Comparison of ENCODE assay signal across 20 cellular contexts in genomic region chr11:128029219-128029722, GRCh38.
A peak's percentile ranks its signal among the peaks of the same experiment; 100 is the strongest.
DNase-seq lines count a peak whose midpoint lies in the region; ATAC-seq and TF ChIP-seq lines count a peak whose summit lies in the region.
"Had no signal": no experiment of that assay in that cellular context is flagged by ENCODE, and none has a peak within 500 bp of the region (broad histone marks: within the 10 kb centered on the region; RNA-seq: fewer than 3 reads in every experiment).

No MANE protein-coding gene starts in this region.

- H4K5ac ChIP-seq in IMR-90 (ENCODE audit: low read depth, low read length), result peak overlapping the region; percentile 19; the same call in 1 of the 2 replicates

- DNase-seq in AG10803 (ENCODE audit: low read depth) (peak; percentile 34), IMR-90 (no peak), RWPE2 (ENCODE audit: low spot score) (no peak), left lobe of liver (ENCODE audit: low spot score) (peak; percentile 89), NCI-H526 (lab: John Stamatoyannopoulos, UW) (no peak), esophagus squamous epithelium (lab: John Stamatoyannopoulos, UW) (no peak), amniotic stem cell (lab: John Stamatoyannopoulos, UW) (no peak)
- DNase-seq: activated CD4-positive, alpha-beta T cell treated with anti-CD3 and anti-CD28 coated beads, Interleukin-2, amount 50 U/mL, for 1 hour; activated naive CD4-positive, alpha-beta T cell treated with anti-CD3 and anti-CD28 coated beads, Interleukin-2, amount 50 U/mL, for 16 hours; anterior cingulate cortex; central memory CD4-positive, alpha-beta T cell; left colon; naive thymus-derived CD4-positive, alpha-beta T cell; NCI-H1092 treated with DMSO at 0.1 percent for 48 hours; NCI-H526 treated with DMSO at 0.1 percent for 48 hours; retina; spleen; stimulated activated CD4-positive, alpha-beta T cell treated with anti-CD3 and anti-CD28 coated beads, Interleukin-4, amount 100 ng/mL, for 1 hour; stimulated activated naive B cell treated with anti-CD40 and anti-IgM and Interleukin-4, amounts not matched to agents 10 μg/mL and 1 μg/mL and 100 μg/mL, for 72 hours had no signal

- 0% methylated on average over 1 of the region's 1 CpG; no CpG with 5 or more reads in 1 of the 2 experiments for WGBS in IMR-90 (ENCODE audit: extremely low coverage in 2 of 2, insufficient read length in 1 of 2), 2 experiments
- WGBS in esophagus squamous epithelium, 2 donors, result 0% methylated on average over 1 of the region's 1 CpG

- H3K4ac ChIP-seq in IMR-90 (ENCODE audit: low read depth, low read length), result no peak overlapping the region; the same call in 1 of the 2 replicates

- H2BK120ac ChIP-seq in IMR-90 (ENCODE audit: low read depth, low read length), result peak overlapping the region; percentile 72; the same call in 1 of the 2 replicates

- peak overlapping the region; percentile 45; the same call in 2 of the 3 replicates for H2BK15ac ChIP-seq in IMR-90 (ENCODE audit: low read depth, low read length)

- TF ChIP-seq RAD21 in IMR-90 (IDR thresholded peaks at IDR 0.05; ENCODE audit: low read length), result no peak

- no TSS peak for BruUV-seq in IMR-90 (replicated peaks; lab: Mats Ljungman, UMichigan)

- peak overlapping the region; percentile 69; the same call in 1 of the 2 replicates for H3K14ac ChIP-seq in IMR-90 (replicated peaks; ENCODE audit: low read depth, low read length)

- no peak overlapping the region for H3K27ac ChIP-seq in IMR-90 (ENCODE audit: insufficient read depth, low read length)
- H3K27ac ChIP-seq in RWPE2 (ENCODE audit: poor library complexity, severe bottlenecking), result peak overlapping the region; percentile 7
- no peak overlapping the region for H3K27ac ChIP-seq in esophagus squamous epithelium
- H3K27ac ChIP-seq: spleen had no signal

- H2BK20ac ChIP-seq in IMR-90 (ENCODE audit: low read depth, low read length), result peak overlapping the region; percentile 67; the same call in 1 of the 2 replicates

- dilution Hi-C loops in IMR-90 (cut with HindIII; ENCODE audit: low sequenced_read_pairs, unreplicated experiment), result no loop called here

- H3K9ac ChIP-seq in IMR-90 (ENCODE audit: low read depth, low read length), result no peak overlapping the region

- no peak overlapping the region for H3K4me2 ChIP-seq in IMR-90 (ENCODE audit: low read depth, low read length)

- H2AFZ ChIP-seq in IMR-90 (replicated peaks; ENCODE audit: low read length, poor library complexity), result peak overlapping the region; percentile 35

- H3K56ac ChIP-seq in IMR-90 (ENCODE audit: extremely low read depth, insufficient read depth, low read length), result no peak overlapping the region

- H3K36me3 ChIP-seq in IMR-90 (ENCODE audit: control insufficient read depth, insufficient read depth, low read length), result no peaks in the 10 kb centered on the region
- no peaks in the 10 kb centered on the region for H3K36me3 ChIP-seq in RWPE2 (ENCODE audit: low read depth)
- no peaks in the 10 kb centered on the region for H3K36me3 ChIP-seq in esophagus squamous epithelium
- H3K36me3 ChIP-seq: spleen had no signal

- POLR2A ChIA-PET in IMR-90 (lab: Charles Lee; ENCODE audit: unreplicated experiment), result no interaction called here

- CTCF ChIA-PET in IMR-90 (lab: Yijun Ruan, JAX), result interaction anchor here (0.6 to 2.7 kb wide), 3 partner anchors 128 to 882 kb away, joined by 3 to 9 read pairs (median 3); no protein-coding TSS in a partner anchor

- H3K23ac ChIP-seq in IMR-90 (ENCODE audit: low read depth, low read length), result no peak overlapping the region

- H3K4me3 ChIP-seq in AG10803 (ENCODE audit: low read length), result no peak overlapping the region
- H3K4me3 ChIP-seq in IMR-90 (ENCODE audit: insufficient read depth, low read depth, low read length), result no peak overlapping the region
- H3K4me3 ChIP-seq in RWPE2 (ENCODE audit: severe bottlenecking), result no peak overlapping the region
- H3K4me3 ChIP-seq in esophagus squamous epithelium, result no peak overlapping the region
- H3K4me3 ChIP-seq: spleen had no signal

- H3K4me1 ChIP-seq in IMR-90 (ENCODE audit: control insufficient read depth, insufficient read depth, low read length), result peaks cover 6% of the 10 kb centered on the region
- H3K4me1 ChIP-seq in RWPE2 (ENCODE audit: insufficient read depth, poor library complexity, severe bottlenecking), result peaks cover 23% of the 10 kb centered on the region
- H3K4me1 ChIP-seq in esophagus squamous epithelium, result no peaks in the 10 kb centered on the region

- H3K27me3 ChIP-seq in IMR-90 (ENCODE audit: control insufficient read depth, insufficient read depth, low read length) (no peaks in the 10 kb centered on the region), RWPE2 (ENCODE audit: insufficient read depth, poor library complexity, severe bottlenecking) (no peaks in the 10 kb centered on the region), esophagus squamous epithelium (peaks cover 0 to 32% (median 0%) of the 10 kb centered on the region in 4 donors)

- no peaks in the 10 kb centered on the region for H4K20me1 ChIP-seq in IMR-90 (ENCODE audit: insufficient read depth, low read length)

- TF ChIP-seq CTCF in AG10803 (conservative IDR thresholded peaks at IDR 0.05; ENCODE audit: low read length) (no peak), IMR-90 (conservative IDR thresholded peaks at IDR 0.05; ENCODE audit: low read depth, low read length) (no peak), RWPE2 (IDR thresholded peaks at IDR 0.05; ENCODE audit: poor library complexity, severe bottlenecking) (no peak), esophagus squamous epithelium (IDR thresholded peaks at IDR 0.05) (no peak)

- H3K9me3 ChIP-seq in IMR-90 (ENCODE audit: control insufficient read depth, insufficient read depth, low read length) (no peaks in the 10 kb centered on the region), RWPE2 (ENCODE audit: severe bottlenecking) (no peaks in the 10 kb centered on the region), esophagus squamous epithelium (no peaks in the 10 kb centered on the region)
- H3K9me3 ChIP-seq: spleen had no signal

- no peak overlapping the region for H2BK5ac ChIP-seq in IMR-90 (ENCODE audit: low read depth, low read length, poor library complexity, severe bottlenecking)

- H3K9me1 ChIP-seq in IMR-90 (ENCODE audit: insufficient read depth, low read length), result no peaks in the 10 kb centered on the region; the same call in 1 of the 2 replicates

- TF ChIP-seq POLR2A in IMR-90 (IDR thresholded peaks at IDR 0.05; ENCODE audit: low read depth, low read length), result no peak
- TF ChIP-seq POLR2A in esophagus squamous epithelium (IDR thresholded peaks at IDR 0.05), result no peak

- no peak overlapping the region for H3K18ac ChIP-seq in IMR-90 (ENCODE audit: low read depth, low read length)

- no peaks in the 10 kb centered on the region for H3K79me1 ChIP-seq in IMR-90 (ENCODE audit: low read depth in 1 of 2, low read length in 2 of 2)

- ATAC-seq in IMR-90 (ENCODE audit: low read depth) (no peak), RWPE2 (ENCODE audit: low read depth) (no peak), left lobe of liver (peak; percentile 72)
- ATAC-seq: left colon; naive thymus-derived CD4-positive, alpha-beta T cell; stimulated activated naive B cell treated with anti-CD40 and anti-IgM and Interleukin-4, amounts not matched to agents 10 μg/mL and 1 μg/mL and 100 μg/mL, for 72 hours; WTC11 had no signal

- H2AK5ac ChIP-seq in IMR-90 (ENCODE audit: low read depth, low read length), result peak overlapping the region; percentile 45; the same call in 1 of the 2 replicates

- no peak overlapping the region for H2AK9ac ChIP-seq in IMR-90 (replicated peaks; ENCODE audit: low read depth, low read length, poor library complexity)

- intact Hi-C loops in IMR-90 (cut with micrococcal nuclease) (no loop called here), esophagus squamous epithelium (cut with DNase I) (no loop called here)

- no peak overlapping the region for H4K8ac ChIP-seq in IMR-90 (ENCODE audit: low read depth in 2 of 2, low read length in 2 of 2)

- in situ Hi-C loops in IMR-90 (cut with MboI; ENCODE audit: low sequenced_read_pairs), result loop anchor here (25.0 kb wide), 4 partner anchors 383 to 1592 kb away; no protein-coding TSS in a partner anchor

- no peak overlapping the region for H4K91ac ChIP-seq in IMR-90 (ENCODE audit: insufficient read depth, low read depth, low read length)

TF ChIP-seq in IMR-90, 13 proteins besides CTCF, POLR2A, EP300 and RAD21:
- TF ChIP-seq SMC3 (IDR thresholded peaks at IDR 0.05; ENCODE audit: low read depth, low read length), result no peak
- TF ChIP-seq CEBPB (IDR thresholded peaks at IDR 0.05; ENCODE audit: low read depth, low read length), result no peak
- no peak for TF ChIP-seq CHD1 (IDR thresholded peaks at IDR 0.05; ENCODE audit: low read depth, low read length)

Comparison
In these comparisons a context has a peak if more than half of its experiments do, and no peak if none do; other contexts are left out.
1. DNase-seq: peak in AG10803 (single experiment) and left lobe of liver (single experiment); none in IMR-90 (single experiment), RWPE2 (single experiment), NCI-H526 (0 of 2), esophagus squamous epithelium (single experiment) and amniotic stem cell (single experiment).